8 cellular contexts compared by ENCODE assay signal in genomic region chr10:7411671-7412481, GRCh38. TPM values are rescaled to one million over a fixed set of nuclear protein-coding genes. Genes with fewer than 3 reads are reported as not detected.
DNase-seq lines count a peak whose midpoint lies in the region; ATAC-seq and TF ChIP-seq lines count a peak whose summit lies in the region.

No MANE protein-coding gene starts in this region.

- TF ChIP-seq EP300 in esophagus muscularis mucosa (IDR thresholded peaks at IDR 0.05), result no peak

- intact Hi-C loops in esophagus muscularis mucosa (cut with DNase I), result loop anchor here (5.0 to 10.0 kb wide), 3 partner anchors 287 to 625 kb away; no protein-coding TSS in a partner anchor

- H3K36me3 ChIP-seq in DND-41 (ENCODE audit: insufficient read depth, low read length) (peaks cover 13% of the 10 kb centered on the region; the same call in 1 of the 2 replicates), esophagus muscularis mucosa (no peaks in the 10 kb centered on the region), rectal smooth muscle tissue (ENCODE audit: control insufficient read depth, insufficient read depth, low read length) (no peaks in the 10 kb centered on the region)

- H3K4me3 ChIP-seq in DND-41 (ENCODE audit: low read depth in 1 of 2, low read length in 2 of 2) (peak overlapping the region in 1 of 2 experiments; percentile 77; a peak in 2 of 4 replicates), esophagus muscularis mucosa (peak overlapping the region; percentile 61 to 89 (median 82)), rectal smooth muscle tissue (ENCODE audit: low read length) (peak overlapping the region; percentile 80)

- H3K9me3 ChIP-seq in DND-41 (ENCODE audit: insufficient read depth, low read length, severe bottlenecking) (no peaks in the 10 kb centered on the region), esophagus muscularis mucosa (no peaks in the 10 kb centered on the region)

- 10% methylated on average over 25 of the region's 59 CpGs for whole genome bisulfite sequencing in esophagus muscularis mucosa

- peak overlapping the region; percentile 70 for H3K4me2 ChIP-seq in DND-41 (ENCODE audit: insufficient read depth, low read length)

- no peak for TF ChIP-seq POLR2A in esophagus muscularis mucosa (IDR thresholded peaks at IDR 0.05; ENCODE audit: low read depth)

- ATAC-seq in DND-41 (ENCODE audit: insufficient read depth, low read depth), result no peak

- H3K27ac ChIP-seq in DND-41 (ENCODE audit: low read length) (peak overlapping the region; percentile 91), esophagus muscularis mucosa (replicated peaks in 1 of 4) (peak overlapping the region in 3 of 4 donors; percentile 81 to 86 (median 82)), rectal smooth muscle tissue (ENCODE audit: low read depth, low read length) (no peak overlapping the region)

- H3K27me3 ChIP-seq in DND-41 (ENCODE audit: insufficient read depth, low read length, poor library complexity), result no peaks in the 10 kb centered on the region
- H3K27me3 ChIP-seq in esophagus muscularis mucosa, result peaks cover 0 to 23% (median 11%) of the 10 kb centered on the region in 4 donors
- peaks cover 14% of the 10 kb centered on the region for H3K27me3 ChIP-seq in rectal smooth muscle tissue (ENCODE audit: control insufficient read depth, insufficient read depth, low read length)

- TF ChIP-seq CTCF in DND-41 (IDR thresholded peaks at IDR 0.05; ENCODE audit: borderline replicate concordance, extremely low read depth, low read length, poor library complexity, severe bottlenecking), result no peak
- TF ChIP-seq CTCF in esophagus muscularis mucosa (IDR thresholded peaks at IDR 0.05), result no peak

- peaks cover 26% of the 10 kb centered on the region for H4K20me1 ChIP-seq in DND-41 (ENCODE audit: insufficient read depth, low read length)

- H3K4me1 ChIP-seq in DND-41 (ENCODE audit: insufficient read depth, low read length) (peaks cover 30% of the 10 kb centered on the region), esophagus muscularis mucosa (peaks cover 29 to 50% (median 48%) of the 10 kb centered on the region in 4 donors), rectal smooth muscle tissue (ENCODE audit: control insufficient read depth, insufficient read depth, low read length) (peaks cover 8% of the 10 kb centered on the region)

- peak overlapping the region; percentile 68 for H3K9ac ChIP-seq in DND-41 (ENCODE audit: low read depth, low read length)
- H3K9ac ChIP-seq in rectal smooth muscle tissue (ENCODE audit: low read length), result no peak overlapping the region

- peaks cover 51% of the 10 kb centered on the region for H3K79me2 ChIP-seq in DND-41 (ENCODE audit: insufficient read depth, low read length)

- H2AFZ ChIP-seq in DND-41 (ENCODE audit: low read depth, low read length), result peak overlapping the region; percentile 94

- DNase-seq in DND-41 (no peak), esophagus muscularis mucosa (ENCODE audit: extremely low spot score) (no peak), superior temporal gyrus (ENCODE audit: extremely low spot score) (no peak), glomerular visceral epithelial cell (ENCODE audit: extremely low spot score) (no peak), NCI-H345 (lab: John Stamatoyannopoulos, UW) (no peak), HK-2 (ENCODE audit: unreplicated experiment) (no peak)
- peak; percentile 26 to 27 for DNase-seq in activated CD4-positive, alpha-beta T cell treated with anti-CD3 and anti-CD28 coated beads, Interleukin-2, amount 50 U/mL, for 48 hours

RNA-seq across cellular contexts. Expression of gene SFMBT2, which starts 1.0 kb away (rescaled TPM):
- 10 to 100 TPM in 3 of 4 donors, 1 to 10 TPM in 1; 7.6 to 15.4 (median 10.8) TPM for total RNA-seq in esophagus muscularis mucosa

Comparison
In these comparisons a context has a peak if more than half of its experiments do, and no peak if none do; other contexts are left out.
1. DNase-seq: peak in activated CD4-positive, alpha-beta T cell treated with anti-CD3 and anti-CD28 coated beads, Interleukin-2, amount 50 U/mL, for 48 hours (2 of 2); none in DND-41 (single experiment), esophagus muscularis mucosa (single experiment), superior temporal gyrus (single experiment), glomerular visceral epithelial cell (single experiment), NCI-H345 (single experiment) and HK-2 (single experiment).